ENCODE assay signal across 2 cellular contexts in the genomic region with DNA sequence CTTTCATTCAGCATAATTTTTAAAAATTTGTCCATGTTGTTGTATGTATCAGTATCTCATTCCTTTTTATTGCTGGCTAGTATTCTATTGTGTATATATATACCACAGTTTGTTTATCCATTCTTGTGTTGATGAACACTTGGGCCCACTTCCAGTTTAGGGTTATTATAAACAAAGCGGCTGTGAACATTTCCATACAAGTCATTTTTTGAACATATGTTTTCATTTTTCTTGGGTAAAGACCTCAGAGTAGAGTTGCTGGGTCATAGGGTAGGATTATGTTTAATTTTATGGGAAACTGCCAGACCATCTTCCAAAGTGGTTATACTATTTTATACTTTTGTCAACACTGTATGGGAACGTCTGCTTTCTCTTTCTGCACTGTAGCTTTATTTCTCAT.
TF ChIP-seq lines count a peak whose summit lies in the region.

No MANE protein-coding gene starts in this region.

TF ChIP-seq in IMR-90, 13 proteins besides CTCF, POLR2A, EP300 and RAD21:
- TF ChIP-seq CHD1 (IDR thresholded peaks at IDR 0.05; ENCODE audit: low read depth, low read length) (no peak), RCOR1 (IDR thresholded peaks at IDR 0.05; ENCODE audit: insufficient replicate concordance, low read length) (peak; percentile 34)

TF ChIP-seq in HEK293T, 16 proteins besides CTCF, POLR2A, EP300 and RAD21:
- no peak for TF ChIP-seq L3MBTL2 (conservative IDR thresholded peaks at IDR 0.05)
- TF ChIP-seq SP1 (IDR thresholded peaks at IDR 0.05), result no peak
- TF ChIP-seq SUZ12 (IDR thresholded peaks at IDR 0.05), result no peak
- TF ChIP-seq, protein P1, sequence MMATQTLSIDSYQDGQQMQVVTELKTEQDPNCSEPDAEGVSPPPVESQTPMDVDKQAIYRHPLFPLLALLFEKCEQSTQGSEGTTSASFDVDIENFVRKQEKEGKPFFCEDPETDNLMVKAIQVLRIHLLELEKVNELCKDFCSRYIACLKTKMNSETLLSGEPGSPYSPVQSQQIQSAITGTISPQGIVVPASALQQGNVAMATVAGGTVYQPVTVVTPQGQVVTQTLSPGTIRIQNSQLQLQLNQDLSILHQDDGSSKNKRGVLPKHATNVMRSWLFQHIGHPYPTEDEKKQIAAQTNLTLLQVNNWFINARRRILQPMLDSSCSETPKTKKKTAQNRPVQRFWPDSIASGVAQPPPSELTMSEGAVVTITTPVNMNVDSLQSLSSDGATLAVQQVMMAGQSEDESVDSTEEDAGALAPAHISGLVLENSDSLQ (IDR thresholded peaks at IDR 0.05), result no peak
- TF ChIP-seq LEF1 (IDR thresholded peaks at IDR 0.05; ENCODE audit: borderline replicate concordance), result no peak
- no peak for TF ChIP-seq ELF4 (IDR thresholded peaks at IDR 0.05)
- no peak for TF ChIP-seq BHLHE40 (IDR thresholded peaks at IDR 0.05; ENCODE audit: borderline replicate concordance)
- TF ChIP-seq ARNT (IDR thresholded peaks at IDR 0.05), result no peak
- no peak for TF ChIP-seq CTBP1 (IDR thresholded peaks at IDR 0.05; ENCODE audit: borderline replicate concordance)
- TF ChIP-seq ZNF384 (IDR thresholded peaks at IDR 0.05), result no peak
- TF ChIP-seq FOXK2 (IDR thresholded peaks at IDR 0.05), result no peak
